ENCODE assay signal across 18 cellular contexts in the genomic region with DNA sequence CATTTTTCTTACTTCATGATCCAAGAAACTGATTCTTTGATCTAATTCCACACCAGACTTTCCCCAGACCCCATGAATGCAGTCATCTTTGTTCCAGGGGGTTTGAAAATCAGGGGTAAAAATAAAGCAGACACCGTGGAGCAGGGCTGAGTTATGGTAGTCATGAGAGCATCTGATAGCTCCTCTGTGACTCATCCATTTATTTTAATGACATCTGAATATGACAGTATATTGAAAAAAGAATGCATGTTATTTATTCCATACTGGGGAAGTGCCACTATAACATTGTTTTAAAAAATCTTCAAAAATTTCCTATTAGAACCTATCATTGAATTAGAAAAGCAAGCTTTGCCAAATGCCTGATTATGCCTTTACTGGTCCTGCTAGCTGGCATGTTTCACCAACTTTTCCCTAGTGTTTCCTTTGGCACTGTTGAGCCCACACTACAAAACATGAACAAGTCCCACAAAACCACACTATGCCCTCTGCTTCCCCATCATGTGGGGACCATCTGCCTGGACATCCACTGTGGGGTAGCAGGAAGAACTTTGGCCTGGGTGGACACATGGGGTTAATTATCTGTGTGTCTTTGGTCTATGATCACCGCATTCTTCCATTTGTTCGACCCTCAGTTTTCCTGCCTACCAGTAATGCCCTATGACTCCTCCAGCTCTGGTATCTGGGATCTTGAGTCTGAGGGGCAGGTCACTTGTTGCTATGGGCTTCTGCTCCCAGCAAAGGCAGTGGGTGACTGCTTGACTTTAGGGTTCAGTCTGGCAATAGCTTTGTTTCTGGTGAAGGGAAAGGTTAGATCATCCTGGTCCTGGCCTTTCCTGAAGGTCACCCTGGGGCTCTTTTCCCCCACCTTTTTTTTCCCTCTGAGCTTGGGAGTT.
A peak's percentile ranks its signal among the peaks of the same experiment; 100 is the strongest.
DNase-seq lines count a peak whose midpoint lies in the region; ATAC-seq, FAIRE-seq and TF ChIP-seq lines count a peak whose summit lies in the region.
"Had no signal": no experiment of that assay in that cellular context is flagged by ENCODE, and none has a peak within 500 bp of the region (broad histone marks: within the 10 kb centered on the region; RNA-seq: fewer than 3 reads in every experiment).

No MANE protein-coding gene starts in this region.

- no peak overlapping the region for H3K27ac Mint-ChIP-seq in activated CD8-positive, alpha-beta T cell treated with anti-CD3 and anti-CD28 coated beads, Interleukin-2, amount 10 ng/mL, durations not matched to agents 7 days and 5 days
- H3K27ac Mint-ChIP-seq: CD8-positive, alpha-beta memory T cell had no signal

- FAIRE-seq in H1 (lab: Jason Lieb, UNC), result no peak
- FAIRE-seq: H54, HTR-8/SVneo had no signal

- no peak overlapping the region for H4K5ac ChIP-seq in H1 (ENCODE audit: insufficient read length, low read depth, low read length)

- H2BK20ac ChIP-seq in H1 (ENCODE audit: low read length), result no peak overlapping the region

- H3K36me3 Mint-ChIP-seq in activated CD8-positive, alpha-beta T cell treated with anti-CD3 and anti-CD28 coated beads, Interleukin-2, amount 10 ng/mL, durations not matched to agents 7 days and 5 days (ENCODE audit: low read depth), result no peaks in the 10 kb centered on the region
- H3K36me3 Mint-ChIP-seq: CD8-positive, alpha-beta memory T cell had no signal

- H3K4me2 ChIP-seq in PC-3 (ENCODE audit: low read length), result no peak overlapping the region
- H3K4me2 ChIP-seq in H1 (ENCODE audit: insufficient read depth in 1 of 2, low read depth in 2 of 2, low read length in 2 of 2), result no peak overlapping the region

- 0 out of 2 replicates have a peak, but pooled peaks have one; percentile 20 for ATAC-seq in PC-3
- no peak for ATAC-seq in activated CD8-positive, alpha-beta T cell treated with anti-CD3 and anti-CD28 coated beads, Interleukin-2, amount 10 ng/mL, durations not matched to agents 7 days and 5 days
- ATAC-seq: HCT116 had no signal

- H3K79me2 ChIP-seq in PC-3 (ENCODE audit: low read length), result no peaks in the 10 kb centered on the region
- no peaks in the 10 kb centered on the region for H3K79me2 ChIP-seq in H1 (ENCODE audit: control insufficient read depth in 1 of 2, insufficient read depth in 2 of 2, low read length in 2 of 2)

- H3K9me3 ChIP-seq in PC-3 (ENCODE audit: low read length) (no peaks in the 10 kb centered on the region), H1 (ENCODE audit: insufficient read depth in 2 of 2, low read depth in 1 of 2, low read length in 1 of 2) (no peaks in the 10 kb centered on the region)
- H3K9me3 ChIP-seq: BLaER1, Caco-2 had no signal

- H3K9me3 Mint-ChIP-seq in activated CD8-positive, alpha-beta T cell treated with anti-CD3 and anti-CD28 coated beads, Interleukin-2, amount 10 ng/mL, durations not matched to agents 7 days and 5 days (ENCODE audit: insufficient read depth), result no peaks in the 10 kb centered on the region
- H3K9me3 Mint-ChIP-seq: CD8-positive, alpha-beta memory T cell had no signal

- H3K4me1 ChIP-seq in PC-3 (ENCODE audit: insufficient read depth, low read length) (peaks cover 2% of the 10 kb centered on the region; the same call in 1 of the 2 replicates), H1 (replicated peaks in 1 of 4; ENCODE audit: control insufficient read depth in 3 of 4, insufficient read depth in 4 of 4, low read length in 3 of 4) (0 out of 7 replicates have a peak, but pooled peaks cover 0 to 3% (median 0%) of the 10 kb centered on the region in 4 experiments)
- H3K4me1 ChIP-seq: Caco-2 had no signal

- H3K18ac ChIP-seq in H1 (ENCODE audit: extremely low read depth, low read length), result no peak overlapping the region

- CTCF ChIA-PET in PC-3 (lab: Charles Lee) (no interaction called here), H1 (lab: Charles Lee; ENCODE audit: partially characterized antibody) (no interaction called here)
- CTCF ChIA-PET in activated CD8-positive, alpha-beta T cell treated with anti-CD3 and anti-CD28 coated beads, Interleukin-2, amount 10 ng/mL, durations not matched to agents 7 days and 5 days (lab: Charles Lee), result no interaction called here

- TF ChIP-seq RAD21 in H1 (IDR thresholded peaks at IDR 0.05 in 1 of 2, conservative IDR thresholded peaks at IDR 0.05 in 1 of 2; ENCODE audit: low read depth in 2 of 2, low read length in 2 of 2), result no peak

- H2BK5ac ChIP-seq in H1 (ENCODE audit: low read depth, low read length), result no peak overlapping the region

- no peak overlapping the region for H3K56ac ChIP-seq in H1 (replicated peaks; ENCODE audit: insufficient read length, low read depth, low read length)

- H3K4ac ChIP-seq in H1 (replicated peaks; ENCODE audit: insufficient read length, low read depth, low read length), result no peak overlapping the region

- no peak overlapping the region for H3K9ac ChIP-seq in PC-3 (ENCODE audit: low read length)
- H3K9ac ChIP-seq in H1 (replicated peaks in 1 of 4; ENCODE audit: extremely low read depth in 1 of 4, low read depth in 3 of 4, low read length in 3 of 4), result no peak overlapping the region
- H3K9ac ChIP-seq: BLaER1 had no signal

- no TSS peak for BruUV-seq in PC-3 (replicated peaks; lab: Mats Ljungman, UMichigan)

- TF ChIP-seq EP300 in H1 (IDR thresholded peaks at IDR 0.05; ENCODE audit: borderline replicate concordance in 1 of 2, low read depth in 2 of 2, low read length in 2 of 2), result no peak

- H3K23me2 ChIP-seq in H1 (ENCODE audit: low read depth, low read length), result no peaks in the 10 kb centered on the region; the same call in 1 of the 2 replicates

- H3K79me1 ChIP-seq in H1 (ENCODE audit: low read depth, low read length), result no peaks in the 10 kb centered on the region

- no peaks in the 10 kb centered on the region for H3K9me2 ChIP-seq in PC-3 (replicated peaks; ENCODE audit: low read length)

- H3K23ac ChIP-seq in H1 (ENCODE audit: insufficient read length), result no peak overlapping the region

- DNase-seq in EH (ENCODE audit: low read depth) (peak; percentile 12), PC-3 (no peak), H1 (ENCODE audit: low read depth in 1 of 2, low spot score in 2 of 2) (no peak), foreskin fibroblast (peak; percentile 26 to 79), globus pallidus (ENCODE audit: low spot score) (no peak), HuH-7.5 (ENCODE audit: low spot score) (no peak)
- DNase-seq in activated CD4-positive, alpha-beta T cell treated with anti-CD3 and anti-CD28 coated beads for 1 hour, result no peak
- no peak for DNase-seq in activated CD8-positive, alpha-beta T cell treated with anti-CD3 and anti-CD28 coated beads, Interleukin-2, amount 10 ng/mL, durations not matched to agents 7 days and 5 days
- DNase-seq: AML-193; Caco-2; CD8-positive, alpha-beta memory T cell; DND-41; GF-D8; KBM-7 had no signal

- H4K91ac ChIP-seq in H1 (replicated peaks; ENCODE audit: insufficient read length, low read length), result no peak overlapping the region

- no peak for TF ChIP-seq POLR2A in H1 (IDR thresholded peaks at IDR 0.05; ENCODE audit: control extremely low read depth in 1 of 2, low read depth in 2 of 2, low read length in 2 of 2)

- intact Hi-C loops in PC-3 (cut with micrococcal nuclease), result no loop called here

- H2AFZ ChIP-seq in PC-3 (ENCODE audit: low read length) (no peak overlapping the region), H1 (ENCODE audit: low read length) (no peak overlapping the region)

- no peaks in the 10 kb centered on the region for H3F3A ChIP-seq in PC-3 (ENCODE audit: low read length, unreplicated experiment)

- H3K27me3 ChIP-seq in PC-3 (ENCODE audit: low read length) (no peaks in the 10 kb centered on the region), H1 (replicated peaks in 1 of 4; ENCODE audit: control insufficient read depth in 3 of 4, extremely low read depth in 1 of 4, insufficient read depth in 3 of 4, low read length in 3 of 4) (no peaks in the 10 kb centered on the region)
- H3K27me3 ChIP-seq: BLaER1 had no signal

- no peak overlapping the region for H2BK120ac ChIP-seq in H1 (replicated peaks; ENCODE audit: low read depth, low read length)

- 90% methylated on average over 3 of the region's 3 CpGs; no CpG with 5 or more reads in 1 of the 2 experiments for WGBS in H1 (ENCODE audit: extremely low coverage in 1 of 2, insufficient coverage in 1 of 2, insufficient read length in 1 of 2, insufficient replicate concordance in 2 of 2, low coverage in 1 of 2, low lambda C conversion rate in 2 of 2, missing lambda C conversion rate in 1 of 2), 2 experiments

- no peak overlapping the region for H3K14ac ChIP-seq in H1 (ENCODE audit: insufficient read length)

- no peak overlapping the region for H3K4me3 Mint-ChIP-seq in activated CD8-positive, alpha-beta T cell treated with anti-CD3 and anti-CD28 coated beads, Interleukin-2, amount 10 ng/mL, durations not matched to agents 7 days and 5 days
- H3K4me3 Mint-ChIP-seq: CD8-positive, alpha-beta memory T cell had no signal

- no peak for TF ChIP-seq CTCF in PC-3 (conservative IDR thresholded peaks at IDR 0.05; ENCODE audit: low read depth, low read length)
- TF ChIP-seq CTCF in H1 (IDR thresholded peaks at IDR 0.05; ENCODE audit: control extremely low read depth in 1 of 3, insufficient read depth in 1 of 3, low read depth in 1 of 3, low read length in 3 of 3), result no peak
- TF ChIP-seq CTCF in foreskin fibroblast (IDR thresholded peaks at IDR 0.05; ENCODE audit: low read depth, low read length), result no peak

- no peak overlapping the region for H3K4me3 ChIP-seq in PC-3 (ENCODE audit: low read length)
- no peak overlapping the region for H3K4me3 ChIP-seq in H1 (ENCODE audit: extremely low read depth in 1 of 4, insufficient read depth in 2 of 4, low read depth in 3 of 4, low read length in 4 of 4)
- H3K4me3 ChIP-seq in foreskin fibroblast (ENCODE audit: low read depth in 1 of 2, low read length in 2 of 2), result no peak overlapping the region
- H3K4me3 ChIP-seq: BLaER1 had no signal

- H4K8ac ChIP-seq in H1 (ENCODE audit: extremely low read depth, insufficient read depth, low read length), result no peak overlapping the region

- POLR2A ChIA-PET in PC-3 (lab: Charles Lee; ENCODE audit: unreplicated experiment), result no interaction called here
- POLR2A ChIA-PET in H1 (lab: Charles Lee; ENCODE audit: partially characterized antibody), result interaction anchor here (0.6 kb wide), 1 partner anchor 137 kb away, joined by 3 read pairs; no protein-coding TSS in a partner anchor
- POLR2A ChIA-PET in activated CD8-positive, alpha-beta T cell treated with anti-CD3 and anti-CD28 coated beads, Interleukin-2, amount 10 ng/mL, durations not matched to agents 7 days and 5 days (lab: Charles Lee), result no interaction called here

- no peak overlapping the region for H2BK15ac ChIP-seq in H1 (ENCODE audit: low read length)

- H3K36me3 ChIP-seq in PC-3 (ENCODE audit: low read depth, low read length), result no peaks in the 10 kb centered on the region
- H3K36me3 ChIP-seq in H1 (ENCODE audit: control insufficient read depth in 2 of 4, insufficient read depth in 4 of 4, low read length in 3 of 4), result no peaks in the 10 kb centered on the region
- H3K36me3 ChIP-seq: BLaER1 had no signal

- H3K27ac ChIP-seq in PC-3 (ENCODE audit: low read length), result no peak overlapping the region
- no peak overlapping the region for H3K27ac ChIP-seq in H1 (ENCODE audit: low read depth, low read length)
- H3K27ac ChIP-seq: BLaER1 had no signal

- H2BK12ac ChIP-seq in H1 (ENCODE audit: low read depth, low read length), result no peak overlapping the region

- H3K27me3 Mint-ChIP-seq in activated CD8-positive, alpha-beta T cell treated with anti-CD3 and anti-CD28 coated beads, Interleukin-2, amount 10 ng/mL, durations not matched to agents 7 days and 5 days (ENCODE audit: low read depth), result peaks cover 4% of the 10 kb centered on the region

- no peak overlapping the region for H2AK5ac ChIP-seq in H1 (ENCODE audit: low read depth, low read length)

- H4K20me1 ChIP-seq in PC-3 (ENCODE audit: low read length), result no peaks in the 10 kb centered on the region
- no peaks in the 10 kb centered on the region for H4K20me1 ChIP-seq in H1 (replicated peaks in 1 of 2; ENCODE audit: control insufficient read depth in 1 of 2, insufficient read depth in 2 of 2, low read length in 2 of 2)
- H4K20me1 ChIP-seq: BLaER1 had no signal

- H3K4me1 Mint-ChIP-seq in activated CD8-positive, alpha-beta T cell treated with anti-CD3 and anti-CD28 coated beads, Interleukin-2, amount 10 ng/mL, durations not matched to agents 7 days and 5 days (ENCODE audit: low read depth), result no peaks in the 10 kb centered on the region
- H3K4me1 Mint-ChIP-seq: CD8-positive, alpha-beta memory T cell had no signal

Comparison
In these comparisons a context has a peak if more than half of its experiments do, and no peak if none do; other contexts are left out.
1. DNase-seq: peak in EH (single experiment) and foreskin fibroblast (2 of 2); none in PC-3 (single experiment), H1 (0 of 2), activated CD4-positive, alpha-beta T cell treated with anti-CD3 and anti-CD28 coated beads for 1 hour (single experiment), globus pallidus (single experiment), activated CD8-positive, alpha-beta T cell treated with anti-CD3 and anti-CD28 coated beads, Interleukin-2, amount 10 ng/mL, durations not matched to agents 7 days and 5 days (single experiment) and HuH-7.5 (single experiment).